Comparison of ENCODE assay signal across 11 cellular contexts in the genomic region with DNA sequence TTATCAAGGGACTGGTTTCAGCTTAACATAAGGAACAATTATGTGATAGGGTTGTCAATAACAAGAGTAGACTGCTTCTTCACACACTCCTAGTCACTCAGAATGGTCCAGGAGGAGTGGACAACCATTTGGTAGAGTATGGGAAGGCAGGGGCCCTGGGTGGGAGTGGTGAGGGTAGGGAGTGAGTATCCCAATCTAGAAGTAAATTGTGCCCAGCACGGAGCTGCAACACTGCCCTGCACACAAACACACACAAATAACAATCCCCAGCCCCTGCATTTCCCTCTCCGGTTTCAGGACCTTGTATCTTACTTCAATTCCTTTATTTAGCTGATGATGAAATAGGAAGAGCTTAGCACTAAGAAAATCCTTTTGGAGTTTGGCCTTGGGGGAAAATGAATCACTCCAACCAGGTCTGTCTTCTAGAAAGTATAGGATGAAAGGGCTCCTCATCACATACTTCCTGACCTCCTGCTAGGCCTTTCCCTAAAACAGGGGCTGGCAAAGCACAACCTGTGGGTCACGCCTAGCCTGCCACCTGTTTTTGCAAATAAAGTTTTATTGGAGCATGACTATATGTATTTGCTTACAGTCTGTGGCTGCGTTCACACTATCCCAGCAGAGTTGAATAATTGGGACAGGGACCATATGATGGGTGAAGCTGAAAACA.
A peak's percentile ranks its signal among the peaks of the same experiment; 100 is the strongest.
DNase-seq lines count a peak whose midpoint lies in the region; ATAC-seq and TF ChIP-seq lines count a peak whose summit lies in the region.
"Had no signal": no experiment of that assay in that cellular context is flagged by ENCODE, and none has a peak within 500 bp of the region (broad histone marks: within the 10 kb centered on the region; RNA-seq: fewer than 3 reads in every experiment).

No MANE protein-coding gene starts in this region.

- H3K4me1 Mint-ChIP-seq in HFFc6 (ENCODE audit: low read depth), result peaks cover 100% of the 10 kb centered on the region

- ATAC-seq in gastroesophageal sphincter (no peak), GM21447 (IDR thresholded peaks at IDR 0.05; ENCODE audit: unreplicated experiment) (no peak)

- WGBS in gastroesophageal sphincter (ENCODE audit: low coverage in 1 of 2), 2 donors, result 41 to 68% methylated on average over 2 to 4 of the region's 4 CpGs
- 44% methylated on average over 4 of the region's 4 CpGs for WGBS in smooth muscle cell (ENCODE audit: low lambda C conversion rate)

- no peaks in the 10 kb centered on the region for H3K9me3 Mint-ChIP-seq in HFFc6

- H3K79me2 ChIP-seq in smooth muscle cell (ENCODE audit: low read depth), result no peaks in the 10 kb centered on the region

- H3K27ac Mint-ChIP-seq in HFFc6, result peak overlapping the region; percentile 98
- H3K27ac Mint-ChIP-seq: activated CD4-positive, alpha-beta T cell treated with anti-CD3 and anti-CD28 coated beads for 36 hours had no signal

- peak overlapping the region; percentile 73 for H3K9ac ChIP-seq in smooth muscle cell (ENCODE audit: low read depth)

- H3K9me3 ChIP-seq in gastroesophageal sphincter, result no peaks in the 10 kb centered on the region
- no peaks in the 10 kb centered on the region for H3K9me3 ChIP-seq in smooth muscle cell (replicated peaks; ENCODE audit: low read depth)

- DNase-seq in HFFc6, result peak; percentile 75
- peak; percentile 87 for DNase-seq in amniotic epithelial cell (ENCODE audit: low read depth)
- DNase-seq in smooth muscle cell (lab: John Stamatoyannopoulos, UW; ENCODE audit: unreplicated experiment), result no peak
- DNase-seq in NCI-H128 (lab: John Stamatoyannopoulos, UW; ENCODE audit: unreplicated experiment), result no peak
- DNase-seq in cerebellum (ENCODE audit: low spot score), result no peak
- no peak for DNase-seq in medulla oblongata (ENCODE audit: extremely low spot score)
- DNase-seq: NCI-H748 treated with DMSO at 0.1 percent for 48 hours had no signal

- H3K4me1 ChIP-seq in gastroesophageal sphincter (peaks cover 25 to 100% (median 70%) of the 10 kb centered on the region in 3 donors), smooth muscle cell (ENCODE audit: low read depth) (peaks cover 53% of the 10 kb centered on the region)

- H3K27me3 ChIP-seq in gastroesophageal sphincter (no peaks in the 10 kb centered on the region), smooth muscle cell (ENCODE audit: low read depth) (no peaks in the 10 kb centered on the region)

- H3K4me3 ChIP-seq in gastroesophageal sphincter (no peak overlapping the region), smooth muscle cell (no peak overlapping the region)

- no peak for TF ChIP-seq POLR2A in gastroesophageal sphincter (IDR thresholded peaks at IDR 0.05)

- H3F3A ChIP-seq in smooth muscle cell (ENCODE audit: low read depth), result peaks cover 34% of the 10 kb centered on the region

- no peak for TF ChIP-seq CTCF in HFFc6 (IDR thresholded peaks at IDR 0.05)
- peak in 1 of 4 experiments; percentile 1 for TF ChIP-seq CTCF in gastroesophageal sphincter (IDR thresholded peaks at IDR 0.05)
- no peak for TF ChIP-seq CTCF in smooth muscle cell (IDR thresholded peaks at IDR 0.05; ENCODE audit: borderline replicate concordance, insufficient read depth, poor library complexity, severe bottlenecking)

- TF ChIP-seq EP300 in gastroesophageal sphincter (IDR thresholded peaks at IDR 0.05), result no peak

- H4K20me1 ChIP-seq in smooth muscle cell (ENCODE audit: low read depth), result no peaks in the 10 kb centered on the region

- H3K4me3 Mint-ChIP-seq in HFFc6, result peak overlapping the region; percentile 69
- H3K4me3 Mint-ChIP-seq: activated CD4-positive, alpha-beta T cell treated with anti-CD3 and anti-CD28 coated beads for 36 hours had no signal

- peaks cover 2% of the 10 kb centered on the region; the same call in 1 of the 2 replicates for H3K27me3 Mint-ChIP-seq in HFFc6 (ENCODE audit: insufficient read depth)

- H3K27ac ChIP-seq in gastroesophageal sphincter (peak overlapping the region; percentile 90 to 96 (median 91)), smooth muscle cell (ENCODE audit: low read depth) (peak overlapping the region; percentile 99)
- H3K27ac ChIP-seq: HL-60 had no signal

- peaks cover 17% of the 10 kb centered on the region for H3K36me3 Mint-ChIP-seq in HFFc6 (ENCODE audit: low read depth)

- H2AFZ ChIP-seq in smooth muscle cell (ENCODE audit: low read depth), result no peak overlapping the region

- H3K36me3 ChIP-seq in gastroesophageal sphincter (no peaks in the 10 kb centered on the region), smooth muscle cell (ENCODE audit: low read depth) (no peaks in the 10 kb centered on the region)

- H3K4me2 ChIP-seq in smooth muscle cell, result peak overlapping the region; percentile 62

Comparison
In these comparisons a context has a peak if more than half of its experiments do, and no peak if none do; other contexts are left out.
1. DNase-seq: peak in HFFc6 (single experiment) and amniotic epithelial cell (single experiment); none in smooth muscle cell (single experiment), NCI-H128 (single experiment), cerebellum (single experiment) and medulla oblongata (single experiment).